ENCODE assay signal across 9 cellular contexts in genomic region chr6:164561656-164562055, GRCh38.
"Had no signal": no experiment of that assay in that cellular context is flagged by ENCODE, and none has a peak within 500 bp of the region (broad histone marks: within the 10 kb centered on the region; RNA-seq: fewer than 3 reads in every experiment).

No MANE protein-coding gene starts in this region.

- H3K4me3 Mint-ChIP-seq: H9, HFFc6, IgD-negative memory B cell had no signal

- H3K36me3 Mint-ChIP-seq: IgD-negative memory B cell had no signal

- H3K27ac ChIP-seq: GM23248, HL-60 had no signal

- DNase-seq: GM23248, H9, HCEC 1CT, HFFc6 had no signal

- H3K4me3 ChIP-seq: GM23248 had no signal

- H3K4me1 Mint-ChIP-seq: IgD-negative memory B cell had no signal

- FAIRE-seq: H1, H54, HepG2 had no signal

- H3K27ac Mint-ChIP-seq: H9, HFFc6, IgD-negative memory B cell had no signal

- H3K27me3 Mint-ChIP-seq: IgD-negative memory B cell had no signal

- H3K9ac ChIP-seq: GM23248 had no signal

- ATAC-seq: HepG2 had no signal

- H2AFZ ChIP-seq: GM23248 had no signal
